Comparison of ENCODE assay signal across 11 cellular contexts in genomic region chr1:226974544-226975258, GRCh38. TPM values are rescaled to one million over a fixed set of nuclear protein-coding genes. Genes with fewer than 3 reads are reported as not detected.
DNase-seq lines count a peak whose midpoint lies in the region; ATAC-seq and TF ChIP-seq lines count a peak whose summit lies in the region.
"Had no signal": no experiment of that assay in that cellular context is flagged by ENCODE, and none has a peak within 500 bp of the region (broad histone marks: within the 10 kb centered on the region; RNA-seq: fewer than 3 reads in every experiment).

No MANE protein-coding gene starts in this region.

- H3K4me3 ChIP-seq in fibroblast of lung (replicated peaks in 1 of 4; ENCODE audit: control extremely low read depth in 1 of 4, insufficient read depth in 1 of 4, low read depth in 3 of 4, low read length in 4 of 4) (no peak overlapping the region), upper lobe of left lung (no peak overlapping the region)

- CTCF ChIA-PET in activated CD4-positive, alpha-beta T cell treated with anti-CD3 and anti-CD28 coated beads, Interleukin-2, amount 10 ng/mL, durations not matched to agents 7 days and 5 days (lab: Charles Lee) = interaction anchor here (0.6 to 1.1 kb wide), 2 partner anchors 17 to 24 kb away, joined by 3 read pairs; no protein-coding TSS in a partner anchor

- H3K4me3 Mint-ChIP-seq in activated CD4-positive, alpha-beta T cell treated with anti-CD3 and anti-CD28 coated beads, Interleukin-2, amount 10 ng/mL, durations not matched to agents 7 days and 5 days = no peak overlapping the region
- H3K4me3 Mint-ChIP-seq in activated CD4-positive, alpha-beta T cell treated with anti-CD3 and anti-CD28 coated beads, Interleukin-2, amount 10 ng/mL, durations not matched to agents 24 days and 14 days = no peak overlapping the region
- H3K4me3 Mint-ChIP-seq in nephron = no peak overlapping the region
- H3K4me3 Mint-ChIP-seq: activated naive CD8-positive, alpha-beta T cell treated with anti-CD3 and anti-CD28 coated beads, Interleukin-2, amount 10 ng/mL, durations not matched to agents 7 days and 5 days had no signal

- no peak for DNase-seq in activated CD4-positive, alpha-beta T cell treated with anti-CD3 and anti-CD28 coated beads, Interleukin-2, amount 10 ng/mL, durations not matched to agents 7 days and 5 days
- DNase-seq in activated CD4-positive, alpha-beta T cell treated with anti-CD3 and anti-CD28 coated beads, Interleukin-2, amount 10 ng/mL, durations not matched to agents 24 days and 14 days = no peak
- DNase-seq in fibroblast of lung (ENCODE audit: low read depth in 2 of 2) (no peak), upper lobe of left lung (peak in 1 of 2 donors; percentile 65), NCI-H2227 (lab: John Stamatoyannopoulos, UW; ENCODE audit: unreplicated experiment) (no peak), foreskin melanocyte (no peak)
- DNase-seq: activated naive CD8-positive, alpha-beta T cell treated with anti-CD3 and anti-CD28 coated beads, Interleukin-2, amount 10 ng/mL, durations not matched to agents 7 days and 5 days; NCI-H510A treated with DMSO at 0.1 percent for 48 hours had no signal

- H3K4me2 ChIP-seq in fibroblast of lung (ENCODE audit: extremely low read depth, insufficient read depth, low read length) = no peak overlapping the region

- H4K20me1 ChIP-seq in fibroblast of lung (ENCODE audit: control insufficient read depth, extremely low read depth, insufficient read depth, low read length) = no peaks in the 10 kb centered on the region

- intact Hi-C loops in activated CD4-positive, alpha-beta T cell treated with anti-CD3 and anti-CD28 coated beads, Interleukin-2, amount 10 ng/mL, durations not matched to agents 24 days and 14 days (cut with micrococcal nuclease) = no loop called here

- H3K27me3 Mint-ChIP-seq in activated CD4-positive, alpha-beta T cell treated with anti-CD3 and anti-CD28 coated beads, Interleukin-2, amount 10 ng/mL, durations not matched to agents 7 days and 5 days = no peaks in the 10 kb centered on the region
- no peaks in the 10 kb centered on the region for H3K27me3 Mint-ChIP-seq in activated CD4-positive, alpha-beta T cell treated with anti-CD3 and anti-CD28 coated beads, Interleukin-2, amount 10 ng/mL, durations not matched to agents 24 days and 14 days
- no peaks in the 10 kb centered on the region for H3K27me3 Mint-ChIP-seq in nephron (ENCODE audit: low read depth)
- H3K27me3 Mint-ChIP-seq: activated naive CD8-positive, alpha-beta T cell treated with anti-CD3 and anti-CD28 coated beads, Interleukin-2, amount 10 ng/mL, durations not matched to agents 7 days and 5 days had no signal

- H2AFZ ChIP-seq in fibroblast of lung (ENCODE audit: low read length) = peak overlapping the region; percentile 46

- peaks cover 7% of the 10 kb centered on the region for H3K4me1 ChIP-seq in fibroblast of lung (ENCODE audit: control insufficient read depth, extremely low read depth, insufficient read depth, low read length)
- peaks cover 19 to 26% (median 24%) of the 10 kb centered on the region in 4 donors for H3K4me1 ChIP-seq in upper lobe of left lung

- POLR2A ChIA-PET in activated CD4-positive, alpha-beta T cell treated with anti-CD3 and anti-CD28 coated beads, Interleukin-2, amount 10 ng/mL, durations not matched to agents 7 days and 5 days (lab: Charles Lee) = no interaction called here

- H3K27me3 ChIP-seq in fibroblast of lung (ENCODE audit: control insufficient read depth, insufficient read depth, low read length) (no peaks in the 10 kb centered on the region), upper lobe of left lung (no peaks in the 10 kb centered on the region)

- H3K4me1 Mint-ChIP-seq in activated CD4-positive, alpha-beta T cell treated with anti-CD3 and anti-CD28 coated beads, Interleukin-2, amount 10 ng/mL, durations not matched to agents 7 days and 5 days = no peaks in the 10 kb centered on the region
- H3K4me1 Mint-ChIP-seq in activated CD4-positive, alpha-beta T cell treated with anti-CD3 and anti-CD28 coated beads, Interleukin-2, amount 10 ng/mL, durations not matched to agents 24 days and 14 days = no peaks in the 10 kb centered on the region
- peaks cover 22% of the 10 kb centered on the region for H3K4me1 Mint-ChIP-seq in nephron

- TF ChIP-seq POLR2A in upper lobe of left lung (IDR thresholded peaks at IDR 0.05) = no peak

- TF ChIP-seq CTCF in fibroblast of lung (conservative IDR thresholded peaks at IDR 0.05 in 1 of 2, IDR thresholded peaks at IDR 0.05 in 1 of 2; ENCODE audit: low read depth in 1 of 2, low read length in 2 of 2) (no peak), nephron (IDR thresholded peaks at IDR 0.05; ENCODE audit: unreplicated experiment in 3 of 3) (no peak), upper lobe of left lung (IDR thresholded peaks at IDR 0.05) (no peak)

- peaks cover 9% of the 10 kb centered on the region for H3K36me3 Mint-ChIP-seq in activated CD4-positive, alpha-beta T cell treated with anti-CD3 and anti-CD28 coated beads, Interleukin-2, amount 10 ng/mL, durations not matched to agents 7 days and 5 days (ENCODE audit: low read depth)
- H3K36me3 Mint-ChIP-seq in activated CD4-positive, alpha-beta T cell treated with anti-CD3 and anti-CD28 coated beads, Interleukin-2, amount 10 ng/mL, durations not matched to agents 24 days and 14 days (ENCODE audit: low read depth) = peaks cover 11% of the 10 kb centered on the region
- peaks cover 10% of the 10 kb centered on the region for H3K36me3 Mint-ChIP-seq in nephron (ENCODE audit: low read depth)

- H3K9me3 ChIP-seq in fibroblast of lung (ENCODE audit: control insufficient read depth, insufficient read depth, low read depth, low read length) (no peaks in the 10 kb centered on the region), upper lobe of left lung (peaks cover 0 to 10% (median 2%) of the 10 kb centered on the region in 4 donors)

- ATAC-seq in upper lobe of left lung (ENCODE audit: low FRiP score in 2 of 2) (peak; percentile 27 to 32), HG03439 (IDR thresholded peaks at IDR 0.05; ENCODE audit: unreplicated experiment) (no peak)

- no peaks in the 10 kb centered on the region for H3K79me2 ChIP-seq in fibroblast of lung (ENCODE audit: control insufficient read depth, insufficient read depth, low read length)

- WGBS in upper lobe of left lung, 2 donors = 20 to 72% methylated on average over 2 to 14 of the region's 14 CpGs

- no peak for TF ChIP-seq EP300 in upper lobe of left lung (IDR thresholded peaks at IDR 0.05)

- peak overlapping the region; percentile 16 for H3K9ac ChIP-seq in fibroblast of lung (ENCODE audit: insufficient read depth, low read length)

- no peak overlapping the region for H3K27ac ChIP-seq in fibroblast of lung (ENCODE audit: insufficient read depth, low read length)
- peak overlapping the region; percentile 76 to 84 (median 80) for H3K27ac ChIP-seq in upper lobe of left lung
- H3K27ac ChIP-seq: HL-60 had no signal

- H3K27ac Mint-ChIP-seq in activated CD4-positive, alpha-beta T cell treated with anti-CD3 and anti-CD28 coated beads, Interleukin-2, amount 10 ng/mL, durations not matched to agents 7 days and 5 days = peak overlapping the region; percentile 19
- no peak overlapping the region for H3K27ac Mint-ChIP-seq in activated CD4-positive, alpha-beta T cell treated with anti-CD3 and anti-CD28 coated beads, Interleukin-2, amount 10 ng/mL, durations not matched to agents 24 days and 14 days
- peak overlapping the region; percentile 86 to 93 (median 91) for H3K27ac Mint-ChIP-seq in nephron
- H3K27ac Mint-ChIP-seq: activated naive CD8-positive, alpha-beta T cell treated with anti-CD3 and anti-CD28 coated beads, Interleukin-2, amount 10 ng/mL, durations not matched to agents 7 days and 5 days had no signal

- peaks cover 8% of the 10 kb centered on the region for H3K9me3 Mint-ChIP-seq in activated CD4-positive, alpha-beta T cell treated with anti-CD3 and anti-CD28 coated beads, Interleukin-2, amount 10 ng/mL, durations not matched to agents 7 days and 5 days
- peaks cover 7% of the 10 kb centered on the region for H3K9me3 Mint-ChIP-seq in activated CD4-positive, alpha-beta T cell treated with anti-CD3 and anti-CD28 coated beads, Interleukin-2, amount 10 ng/mL, durations not matched to agents 24 days and 14 days
- H3K9me3 Mint-ChIP-seq in nephron = peaks cover 8% of the 10 kb centered on the region

- peaks cover 4% of the 10 kb centered on the region for H3K36me3 ChIP-seq in fibroblast of lung (ENCODE audit: control insufficient read depth, insufficient read depth, low read length)
- peaks cover 0 to 24% (median 4%) of the 10 kb centered on the region in 4 donors for H3K36me3 ChIP-seq in upper lobe of left lung

RNA-seq across cellular contexts. Expression of gene COQ8A, which starts 34.6 kb away (rescaled TPM):
- 10 to 100 TPM; 22.6 to 25.5 TPM for total RNA-seq in activated CD4-positive, alpha-beta T cell treated with anti-CD3 and anti-CD28 coated beads, Interleukin-2, amount 10 ng/mL, durations not matched to agents 7 days and 5 days
- 27.0 and 35.3 TPM in 2 replicates for total RNA-seq in activated CD4-positive, alpha-beta T cell treated with anti-CD3 and anti-CD28 coated beads, Interleukin-2, amount 10 ng/mL, durations not matched to agents 24 days and 14 days
- total RNA-seq in fibroblast of lung (19.3 and 19.7 TPM in 2 replicates), upper lobe of left lung (100 to 1,000 TPM in 1 of 6 donors, 10 to 100 TPM in 5; 27.1 to 105 (median 44.6) TPM)
- polyA plus RNA-seq in fibroblast of lung = 3.8 and 4.5 TPM in 2 replicates
- polyA plus RNA-seq in fibroblast of lung (2012) = 3.5 and 5.0 TPM in 2 replicates
- 6.4 and 7.0 TPM in 2 replicates for polyA minus RNA-seq in fibroblast of lung (ENCODE audit: low replicate concordance)
